ENCODE assay signal across 8 cellular contexts in the genomic region with DNA sequence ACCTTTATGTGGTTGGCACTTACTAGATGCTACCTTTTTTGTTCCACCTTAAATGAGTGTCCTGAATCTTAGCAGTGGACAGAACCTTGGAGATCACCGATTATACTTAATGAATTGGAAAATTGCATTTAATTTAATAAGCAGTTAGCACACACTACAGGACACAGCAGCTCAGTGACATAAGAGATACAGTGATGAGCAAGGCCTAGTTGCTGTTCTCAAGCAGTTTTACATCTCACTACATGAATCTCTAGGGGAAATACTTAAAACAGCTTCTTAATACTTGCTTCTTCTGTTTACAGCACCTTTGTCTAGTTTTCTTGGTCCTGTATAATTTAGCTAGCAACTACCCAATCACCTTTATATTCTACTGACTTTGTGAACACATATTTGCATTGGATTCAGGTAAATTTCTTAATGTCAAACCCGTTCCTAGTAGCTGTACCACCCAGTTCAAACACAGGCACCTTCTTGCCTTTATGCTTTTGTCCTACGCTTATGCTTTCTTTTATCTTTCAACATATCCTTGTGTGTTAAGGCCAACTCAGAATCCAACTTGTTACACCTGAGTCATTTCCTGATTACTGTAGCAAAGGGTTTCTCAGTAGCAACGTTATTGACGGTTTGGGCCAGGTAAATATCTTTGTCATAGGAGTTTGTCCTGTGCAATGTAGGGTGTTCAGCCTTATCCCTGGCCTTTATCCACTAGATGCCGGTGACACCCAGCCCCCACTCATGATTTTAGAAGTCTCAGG. TPM values are rescaled to one million over a fixed set of nuclear protein-coding genes. Genes with fewer than 3 reads are reported as not detected.
DNase-seq lines count a peak whose midpoint lies in the region; ATAC-seq and TF ChIP-seq lines count a peak whose summit lies in the region.

No MANE protein-coding gene starts in this region.

- no peak overlapping the region for H3K27ac ChIP-seq in DOHH2 (ENCODE audit: low read depth, low read length)
- H3K27ac ChIP-seq in endodermal cell (ENCODE audit: low read depth, low read length) = no peak overlapping the region
- no peak overlapping the region for H3K27ac ChIP-seq in ovary

- H3K4me1 Mint-ChIP-seq in endodermal cell = peaks cover 23% of the 10 kb centered on the region

- H3K9me3 ChIP-seq in DOHH2 (ENCODE audit: control insufficient read depth, insufficient read depth, low read length) (no peaks in the 10 kb centered on the region), endodermal cell (ENCODE audit: control insufficient read depth, low read length) (peaks cover 12% of the 10 kb centered on the region), ovary (no peaks in the 10 kb centered on the region)

- no peak for TF ChIP-seq EP300 in ovary (IDR thresholded peaks at IDR 0.05)

- no peak for ATAC-seq in GM21576 (IDR thresholded peaks at IDR 0.05; ENCODE audit: unreplicated experiment)

- no peaks in the 10 kb centered on the region for H3K27me3 Mint-ChIP-seq in endodermal cell (ENCODE audit: insufficient read depth)

- peaks cover 27% of the 10 kb centered on the region for H3K36me3 ChIP-seq in DOHH2 (ENCODE audit: control insufficient read depth, low read length)
- peaks cover 26% of the 10 kb centered on the region for H3K36me3 ChIP-seq in endodermal cell (ENCODE audit: control insufficient read depth, insufficient read depth, low read length)
- no peaks in the 10 kb centered on the region for H3K36me3 ChIP-seq in ovary

- H3K4me3 ChIP-seq in DOHH2 (ENCODE audit: low read length) (peak overlapping the region; percentile 100), endodermal cell (ENCODE audit: low read length) (peak overlapping the region; percentile 93), ovary (peak overlapping the region; percentile 84)

- no peak for TF ChIP-seq POLR2A in ovary (IDR thresholded peaks at IDR 0.05)

- DNase-seq in NOMO-1 treated with DMSO at 0.1 percent for 48 hours (lab: John Stamatoyannopoulos, UW; ENCODE audit: unreplicated experiment) (peak; percentile 30), endodermal cell (no peak), ovary (no peak), NCI-H2196 treated with DMSO at 0.1 percent for 48 hours (lab: John Stamatoyannopoulos, UW; ENCODE audit: unreplicated experiment) (no peak), hippocampal formation (lab: John Stamatoyannopoulos, UW) (no peak)
- no peak for DNase-seq in stimulated activated CD4-positive, alpha-beta T cell treated with anti-CD3 and anti-CD28 coated beads, Interleukin-15, amount 100 ng/mL, for 24 hours

- H3K4me2 ChIP-seq in DOHH2 (ENCODE audit: low read length) = peak overlapping the region; percentile 88

- H3F3A ChIP-seq in DOHH2 (ENCODE audit: control insufficient read depth, insufficient read depth) = no peaks in the 10 kb centered on the region

- H3K27ac Mint-ChIP-seq in endodermal cell = peak overlapping the region; percentile 24

- H3K9me3 Mint-ChIP-seq in endodermal cell = no peaks in the 10 kb centered on the region

- TF ChIP-seq CTCF in DOHH2 (IDR thresholded peaks at IDR 0.05; ENCODE audit: low read depth, low read length, poor library complexity, severe bottlenecking) (no peak), endodermal cell (conservative IDR thresholded peaks at IDR 0.05) (no peak), ovary (IDR thresholded peaks at IDR 0.05) (no peak)

- peaks cover 90% of the 10 kb centered on the region for H3K79me2 ChIP-seq in DOHH2 (ENCODE audit: control insufficient read depth, low read length)

- intact Hi-C loops in ovary (cut with DNase I) = no loop called here

- H3K9ac ChIP-seq in endodermal cell (ENCODE audit: extremely low read depth, low read length, poor library complexity, severe bottlenecking) = no peak overlapping the region

- no peaks in the 10 kb centered on the region for H3K9me2 ChIP-seq in DOHH2 (replicated peaks; ENCODE audit: control insufficient read depth, low read length)

- peaks cover 20% of the 10 kb centered on the region for H3K36me3 Mint-ChIP-seq in endodermal cell (ENCODE audit: low read depth)

- 83 to 91% methylated on average over 3 to 6 of the region's 6 CpGs for WGBS in endodermal cell (ENCODE audit: insufficient coverage in 1 of 2, insufficient read length in 1 of 2), 2 experiments
- 72 to 74% (median 73%) methylated on average over 6 of the region's 6 CpGs for WGBS in ovary, 3 donors

- H3K27me3 ChIP-seq in DOHH2 (ENCODE audit: control insufficient read depth, low read length) (no peaks in the 10 kb centered on the region), endodermal cell (ENCODE audit: control insufficient read depth, insufficient read depth, low read length, poor library complexity, severe bottlenecking) (no peaks in the 10 kb centered on the region), ovary (no peaks in the 10 kb centered on the region)

- peaks cover 7% of the 10 kb centered on the region; the same call in 1 of the 2 replicates for H4K20me1 ChIP-seq in DOHH2 (ENCODE audit: control insufficient read depth, insufficient read depth, low read depth, low read length)

- H3K4me1 ChIP-seq in DOHH2 (ENCODE audit: control insufficient read depth, low read length) = peaks cover 26% of the 10 kb centered on the region
- no peaks in the 10 kb centered on the region for H3K4me1 ChIP-seq in endodermal cell (ENCODE audit: control insufficient read depth, insufficient read depth, low read length)
- H3K4me1 ChIP-seq in ovary (ENCODE audit: insufficient read depth) = peaks cover 16% of the 10 kb centered on the region

- peak overlapping the region; percentile 99 for H3K4me3 Mint-ChIP-seq in endodermal cell

RNA-seq across cellular contexts. Expression of a gene that starts 1.8 kb away (rescaled TPM):
- 10 to 100 TPM; 26.7 to 30.0 TPM for total RNA-seq in endodermal cell
- 32.7 TPM for polyA plus RNA-seq in endodermal cell (2013, experiment 1 of 2)
- polyA plus RNA-seq in endodermal cell (2013, experiment 2 of 2) = 36.1 TPM
- total RNA-seq in ovary = 10 to 100 TPM; 14.4 to 24.7 (median 20.3) TPM
- polyA plus RNA-seq in ovary = 10 to 100 TPM; 10.7 to 24.0 TPM

RNA-seq across cellular contexts. Expression of a gene that starts 28.6 kb away (rescaled TPM):
- 10 to 100 TPM; 25.6 to 34.1 TPM for total RNA-seq in endodermal cell
- 19.4 TPM for polyA plus RNA-seq in endodermal cell (2013, experiment 1 of 2)
- polyA plus RNA-seq in endodermal cell (2013, experiment 2 of 2) = 22.1 TPM
- total RNA-seq in ovary = 10 to 100 TPM in 1 of 7 donors, 1 to 10 TPM in 6; 6.4 to 11.7 (median 7.5) TPM
- polyA plus RNA-seq in ovary = 10 to 100 TPM in 1 of 2 donors, 1 to 10 TPM in 1; 4.8 to 13.6 TPM
